In the genomic region with DNA sequence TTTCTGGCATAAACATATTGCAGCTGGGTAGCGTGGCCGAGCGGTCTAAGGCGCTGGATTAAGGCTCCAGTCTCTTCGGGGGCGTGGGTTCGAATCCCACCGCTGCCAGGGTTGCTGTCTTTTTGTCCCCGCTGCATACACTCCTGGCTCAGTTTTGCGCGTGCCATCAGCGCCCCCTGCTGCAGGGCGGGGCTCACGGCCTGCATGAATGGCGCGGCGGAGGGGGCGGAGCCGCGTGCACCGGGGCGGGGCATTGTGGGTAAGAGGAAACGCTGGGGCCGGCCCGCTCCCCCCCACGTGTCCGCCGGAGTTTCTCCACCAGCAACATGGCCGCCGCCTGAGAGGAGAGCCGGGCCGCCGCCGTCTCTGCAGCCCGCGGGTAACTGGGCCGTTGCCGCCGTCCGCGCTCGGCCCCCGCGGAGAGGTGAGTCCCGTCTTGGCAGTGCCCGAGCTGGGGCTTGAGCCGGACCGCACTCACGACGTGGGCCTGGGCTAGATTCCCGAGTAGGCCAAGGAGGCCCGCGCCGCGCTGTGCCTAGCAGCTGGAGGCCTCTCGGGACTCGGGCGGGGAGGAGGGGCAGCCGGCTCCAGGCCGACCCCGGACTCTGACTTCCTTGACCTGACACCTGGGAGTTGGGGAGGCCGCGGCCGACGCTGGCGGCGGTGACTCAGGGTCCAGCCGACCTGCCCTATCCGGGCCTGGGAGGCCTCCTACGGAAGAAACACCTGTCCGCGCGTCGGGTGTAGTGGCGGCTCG, we compare ENCODE assay signal across 1 cellular context.
A peak's percentile ranks its signal among the peaks of the same experiment; 100 is the strongest.
TF ChIP-seq lines count a peak whose summit lies in the region.

A gene with protein sequence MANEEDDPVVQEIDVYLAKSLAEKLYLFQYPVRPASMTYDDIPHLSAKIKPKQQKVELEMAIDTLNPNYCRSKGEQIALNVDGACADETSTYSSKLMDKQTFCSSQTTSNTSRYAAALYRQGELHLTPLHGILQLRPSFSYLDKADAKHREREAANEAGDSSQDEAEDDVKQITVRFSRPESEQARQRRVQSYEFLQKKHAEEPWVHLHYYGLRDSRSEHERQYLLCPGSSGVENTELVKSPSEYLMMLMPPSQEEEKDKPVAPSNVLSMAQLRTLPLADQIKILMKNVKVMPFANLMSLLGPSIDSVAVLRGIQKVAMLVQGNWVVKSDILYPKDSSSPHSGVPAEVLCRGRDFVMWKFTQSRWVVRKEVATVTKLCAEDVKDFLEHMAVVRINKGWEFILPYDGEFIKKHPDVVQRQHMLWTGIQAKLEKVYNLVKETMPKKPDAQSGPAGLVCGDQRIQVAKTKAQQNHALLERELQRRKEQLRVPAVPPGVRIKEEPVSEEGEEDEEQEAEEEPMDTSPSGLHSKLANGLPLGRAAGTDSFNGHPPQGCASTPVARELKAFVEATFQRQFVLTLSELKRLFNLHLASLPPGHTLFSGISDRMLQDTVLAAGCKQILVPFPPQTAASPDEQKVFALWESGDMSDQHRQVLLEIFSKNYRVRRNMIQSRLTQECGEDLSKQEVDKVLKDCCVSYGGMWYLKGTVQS (plus strand): TSS at position 296 of the 757 bp plus-strand sequence. CDS start 5,560 bp downstream, outside the sequence.

TF ChIP-seq in GM12878, 131 proteins besides CTCF, POLR2A, EP300 and RAD21 (continued from another document):
- TF ChIP-seq, protein P1, sequence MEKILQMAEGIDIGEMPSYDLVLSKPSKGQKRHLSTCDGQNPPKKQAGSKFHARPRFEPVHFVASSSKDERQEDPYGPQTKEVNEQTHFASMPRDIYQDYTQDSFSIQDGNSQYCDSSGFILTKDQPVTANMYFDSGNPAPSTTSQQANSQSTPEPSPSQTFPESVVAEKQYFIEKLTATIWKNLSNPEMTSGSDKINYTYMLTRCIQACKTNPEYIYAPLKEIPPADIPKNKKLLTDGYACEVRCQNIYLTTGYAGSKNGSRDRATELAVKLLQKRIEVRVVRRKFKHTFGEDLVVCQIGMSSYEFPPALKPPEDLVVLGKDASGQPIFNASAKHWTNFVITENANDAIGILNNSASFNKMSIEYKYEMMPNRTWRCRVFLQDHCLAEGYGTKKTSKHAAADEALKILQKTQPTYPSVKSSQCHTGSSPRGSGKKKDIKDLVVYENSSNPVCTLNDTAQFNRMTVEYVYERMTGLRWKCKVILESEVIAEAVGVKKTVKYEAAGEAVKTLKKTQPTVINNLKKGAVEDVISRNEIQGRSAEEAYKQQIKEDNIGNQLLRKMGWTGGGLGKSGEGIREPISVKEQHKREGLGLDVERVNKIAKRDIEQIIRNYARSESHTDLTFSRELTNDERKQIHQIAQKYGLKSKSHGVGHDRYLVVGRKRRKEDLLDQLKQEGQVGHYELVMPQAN (conservative IDR thresholded peaks at IDR 0.05): peak; percentile 94
- TF ChIP-seq TCF3 (IDR thresholded peaks at IDR 0.05; ENCODE audit: borderline replicate concordance, insufficient read depth, low read depth, low read length) (peak; percentile 66; the same call in 1 of the 2 replicates), BCL11A (IDR thresholded peaks at IDR 0.05; ENCODE audit: low read depth, low read length) (no peak; the same call in 1 of the 2 replicates), RELB (IDR thresholded peaks at IDR 0.05; ENCODE audit: low read depth) (peak; percentile 42), ELK1 (IDR thresholded peaks at IDR 0.05; ENCODE audit: low read depth, low read length) (peak; percentile 49; the same call in 1 of the 2 replicates), USF1 (IDR thresholded peaks at IDR 0.05; ENCODE audit: borderline replicate concordance, extremely low read length, insufficient read depth, low read depth, low read length) (peak; percentile 78), CHD4 (IDR thresholded peaks at IDR 0.05) (no peak), SMAD5 (IDR thresholded peaks at IDR 0.05; ENCODE audit: low read depth) (peak; percentile 56; the same call in 1 of the 2 replicates)
TF ChIP-seq in GM12878: peak in this region for 76.
